In genomic region chrX:154093965-154094364, GRCh38 we compare ENCODE assay signal across 2 cellular contexts.
TF ChIP-seq lines count a peak whose summit lies in the region.

No MANE protein-coding gene starts in this region.

TF ChIP-seq in HEK293, 187 proteins besides CTCF, POLR2A, EP300 and RAD21 (continued from another document):
- no peak for TF ChIP-seq ZNF514 (tag by site-specific recombination; IDR thresholded peaks at IDR 0.05)

TF ChIP-seq in K562, 482 proteins besides CTCF, POLR2A, EP300 and RAD21 (continued from another document):
- TF ChIP-seq EWSR1 (IDR thresholded peaks at IDR 0.05; ENCODE audit: borderline replicate concordance, low read depth, partially characterized antibody): no peak
- TF ChIP-seq CGGBP1 (CRISPR knock-in tag; IDR thresholded peaks at IDR 0.05): no peak
- no peak for TF ChIP-seq TFAP4 (CRISPR knock-in tag; IDR thresholded peaks at IDR 0.05; ENCODE audit: borderline replicate concordance)
- TF ChIP-seq HMGXB4 (CRISPR knock-in tag; IDR thresholded peaks at IDR 0.05): no peak
- no peak for TF ChIP-seq ZNF239 (CRISPR knock-in tag; IDR thresholded peaks at IDR 0.05)
- TF ChIP-seq CREB3L1 (IDR thresholded peaks at IDR 0.05; ENCODE audit: borderline replicate concordance, low read depth): no peak
- no peak for TF ChIP-seq WHSC1 (IDR thresholded peaks at IDR 0.05; ENCODE audit: low read length)
- no peak for TF ChIP-seq USF2 (CRISPR knock-in tag; IDR thresholded peaks at IDR 0.05)
- 0 out of 2 replicates have a peak, but pooled peaks have one; percentile 20 for TF ChIP-seq MAX (CRISPR knock-in tag; IDR thresholded peaks at IDR 0.05)
- no peak for TF ChIP-seq PYGO2 (tag; IDR thresholded peaks at IDR 0.05)
- no peak for TF ChIP-seq ZBTB5 (IDR thresholded peaks at IDR 0.05)
- no peak for TF ChIP-seq JUND (IDR thresholded peaks at IDR 0.05; ENCODE audit: borderline replicate concordance, low read depth, low read length)
- TF ChIP-seq JUND (tag; IDR thresholded peaks at IDR 0.05; ENCODE audit: borderline replicate concordance, low read depth, low read length): no peak
- TF ChIP-seq ZBTB40 (IDR thresholded peaks at IDR 0.05): no peak
- TF ChIP-seq ZBTB40 (CRISPR knock-in tag; IDR thresholded peaks at IDR 0.05): no peak
